In the genomic region with DNA sequence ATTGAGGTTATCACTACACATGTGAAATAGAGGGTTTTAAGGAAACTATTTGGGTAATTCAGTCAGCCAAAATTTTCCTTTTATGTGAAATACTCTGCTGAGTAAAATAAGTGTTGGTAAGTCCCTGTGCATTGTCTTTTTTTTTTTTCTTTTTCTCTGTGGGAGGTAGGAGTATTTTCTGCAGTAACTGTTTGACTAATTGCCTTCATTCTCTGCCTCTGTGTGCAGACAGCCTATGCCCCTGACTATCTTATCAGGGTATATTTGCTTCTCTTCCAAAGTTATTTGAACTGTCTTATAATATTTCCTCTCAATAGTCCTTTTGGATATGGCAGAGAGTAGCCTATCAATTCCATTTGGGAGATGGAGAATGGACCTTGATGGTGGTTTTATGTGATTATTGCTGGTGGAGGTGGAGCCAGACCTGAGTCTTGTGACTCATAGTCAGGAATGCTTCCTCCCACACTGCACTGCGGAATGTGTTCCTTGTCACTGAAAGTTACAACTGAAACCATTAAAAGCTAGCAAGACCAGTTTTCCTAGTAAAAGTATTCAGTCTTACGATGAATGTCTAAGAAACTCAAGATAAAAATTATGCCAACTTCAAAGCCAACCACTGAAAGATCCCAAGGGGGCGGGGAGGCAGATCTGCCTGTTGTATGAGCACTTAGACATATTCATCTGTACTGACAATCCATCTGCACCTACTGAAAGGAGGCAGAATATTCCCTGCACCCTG, we compare ENCODE assay signal across 1 cellular context.
TF ChIP-seq lines count a peak whose summit lies in the region.

No MANE protein-coding gene starts in this region.

TF ChIP-seq in HepG2, 621 proteins besides CTCF, POLR2A, EP300 and RAD21:
- no peak for TF ChIP-seq SNAPC4 (CRISPR knock-in tag; IDR thresholded peaks at IDR 0.05)
- no peak for TF ChIP-seq RFX5 (IDR thresholded peaks at IDR 0.05; ENCODE audit: low read depth, low read length)
- TF ChIP-seq ZNF143 (CRISPR knock-in tag; IDR thresholded peaks at IDR 0.05) = 0 out of 2 replicates have a peak, but pooled peaks have one; percentile 36
- TF ChIP-seq, protein P1, sequence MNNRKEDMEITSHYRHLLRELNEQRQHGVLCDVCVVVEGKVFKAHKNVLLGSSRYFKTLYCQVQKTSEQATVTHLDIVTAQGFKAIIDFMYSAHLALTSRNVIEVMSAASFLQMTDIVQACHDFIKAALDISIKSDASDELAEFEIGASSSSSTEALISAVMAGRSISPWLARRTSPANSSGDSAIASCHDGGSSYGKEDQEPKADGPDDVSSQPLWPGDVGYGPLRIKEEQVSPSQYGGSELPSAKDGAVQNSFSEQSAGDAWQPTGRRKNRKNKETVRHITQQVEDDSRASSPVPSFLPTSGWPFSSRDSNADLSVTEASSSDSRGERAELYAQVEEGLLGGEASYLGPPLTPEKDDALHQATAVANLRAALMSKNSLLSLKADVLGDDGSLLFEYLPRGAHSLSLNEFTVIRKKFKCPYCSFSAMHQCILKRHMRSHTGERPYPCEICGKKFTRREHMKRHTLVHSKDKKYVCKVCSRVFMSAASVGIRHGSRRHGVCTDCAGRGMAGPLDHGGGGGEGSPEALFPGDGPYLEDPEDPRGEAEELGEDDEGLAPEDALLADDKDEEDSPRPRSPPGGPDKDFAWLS (CRISPR knock-in tag; IDR thresholded peaks at IDR 0.05; ENCODE audit: borderline replicate concordance) = no peak
- no peak for TF ChIP-seq ZFP1 (CRISPR knock-in tag; IDR thresholded peaks at IDR 0.05)
- no peak for TF ChIP-seq TEAD3 (CRISPR knock-in tag; optimal IDR thresholded peaks at IDR 0.05; ENCODE audit: borderline replicate concordance)
- TF ChIP-seq LCORL (IDR thresholded peaks at IDR 0.05) = no peak
- TF ChIP-seq LCORL (CRISPR knock-in tag; IDR thresholded peaks at IDR 0.05) = no peak
TF ChIP-seq in HepG2: peak in this region for 1.
